ENCODE assay signal across 13 cellular contexts in the genomic region with DNA sequence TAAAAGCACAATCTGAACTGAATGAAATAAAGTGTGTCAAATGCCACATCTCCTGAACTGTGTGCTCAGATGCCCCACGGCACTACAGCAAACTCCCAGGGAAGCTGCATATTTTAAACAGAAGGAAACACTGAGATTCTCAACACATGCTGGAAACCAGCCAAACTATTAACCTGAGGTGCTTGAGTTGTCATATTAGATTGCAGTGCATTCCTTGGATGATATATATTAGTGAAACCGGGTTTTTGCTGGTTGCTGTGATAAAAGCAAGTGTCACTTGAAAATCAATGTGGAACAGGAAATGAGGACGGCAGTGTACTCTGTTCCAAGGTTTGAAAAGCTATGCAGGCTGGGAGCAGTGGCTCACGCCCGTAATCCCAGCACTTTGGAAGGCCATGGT.
"Had no signal": no experiment of that assay in that cellular context is flagged by ENCODE, and none has a peak within 500 bp of the region (broad histone marks: within the 10 kb centered on the region; RNA-seq: fewer than 3 reads in every experiment).

No MANE protein-coding gene starts in this region.

- H3K4me1 Mint-ChIP-seq: memory B cell had no signal

- H3K4me3 ChIP-seq: dorsolateral prefrontal cortex, sigmoid colon, upper lobe of left lung had no signal

- H3K27me3 ChIP-seq: brain microvascular endothelial cell, dorsolateral prefrontal cortex, sigmoid colon, upper lobe of left lung had no signal

- H3K9me3 ChIP-seq: sigmoid colon, upper lobe of left lung had no signal

- H3K27ac ChIP-seq: brain microvascular endothelial cell, dorsolateral prefrontal cortex, sigmoid colon had no signal

- H3K4me1 ChIP-seq: sigmoid colon had no signal

- H3K4me3 Mint-ChIP-seq: activated naive CD4-positive, alpha-beta T cell treated with anti-CD3 and anti-CD28 coated beads for 36 hours; activated T-helper 1 cell treated with anti-CD3 and anti-CD28 coated beads, Interleukin-12 subunit alpha, Interleukin-12 subunit beta, Interleukin-2, Interleukin-4 antibody, amounts not matched to agents 30 ng/mL and 10 ng/mL and 1 ng/mL, durations not matched to agents 14 hours and 24 hours and 36 hours; immature natural killer cell; memory B cell; natural killer cell treated with Interleukin-12 subunit alpha and Interleukin-12 subunit beta and Interleukin-15 and Interleukin-18, amount 100 ng/mL, for 72 hours had no signal

- H3K36me3 Mint-ChIP-seq: natural killer cell treated with Interleukin-12 subunit alpha and Interleukin-12 subunit beta and Interleukin-15 and Interleukin-18, amount 100 ng/mL, for 72 hours had no signal

- DNase-seq: activated CD4-positive, alpha-beta T cell treated with anti-CD3 and anti-CD28 coated beads for 48 hours; activated naive CD4-positive, alpha-beta T cell treated with anti-CD3 and anti-CD28 coated beads for 36 hours; amniotic stem cell; brain microvascular endothelial cell; cerebellar nuclear complex; dorsolateral prefrontal cortex; immature natural killer cell; sigmoid colon; stimulated activated naive CD4-positive, alpha-beta T cell treated with Interleukin-2 at 50 U/mL for 16 hours; upper lobe of left lung had no signal

- H3K9me3 Mint-ChIP-seq: activated T-helper 1 cell treated with anti-CD3 and anti-CD28 coated beads, Interleukin-12 subunit alpha, Interleukin-12 subunit beta, Interleukin-2, Interleukin-4 antibody, amounts not matched to agents 30 ng/mL and 10 ng/mL and 1 ng/mL, durations not matched to agents 14 hours and 24 hours and 36 hours; immature natural killer cell; natural killer cell treated with Interleukin-12 subunit alpha and Interleukin-12 subunit beta and Interleukin-15 and Interleukin-18, amount 100 ng/mL, for 72 hours had no signal

- H3K36me3 ChIP-seq: brain microvascular endothelial cell had no signal

- H3K27ac Mint-ChIP-seq: activated naive CD4-positive, alpha-beta T cell treated with anti-CD3 and anti-CD28 coated beads for 36 hours; activated T-helper 1 cell treated with anti-CD3 and anti-CD28 coated beads, Interleukin-12 subunit alpha, Interleukin-12 subunit beta, Interleukin-2, Interleukin-4 antibody, amounts not matched to agents 30 ng/mL and 10 ng/mL and 1 ng/mL, durations not matched to agents 14 hours and 24 hours and 36 hours; immature natural killer cell; memory B cell; natural killer cell treated with Interleukin-12 subunit alpha and Interleukin-12 subunit beta and Interleukin-15 and Interleukin-18, amount 100 ng/mL, for 72 hours had no signal

- H3K27me3 Mint-ChIP-seq: natural killer cell treated with Interleukin-12 subunit alpha and Interleukin-12 subunit beta and Interleukin-15 and Interleukin-18, amount 100 ng/mL, for 72 hours had no signal
